In the genomic region with DNA sequence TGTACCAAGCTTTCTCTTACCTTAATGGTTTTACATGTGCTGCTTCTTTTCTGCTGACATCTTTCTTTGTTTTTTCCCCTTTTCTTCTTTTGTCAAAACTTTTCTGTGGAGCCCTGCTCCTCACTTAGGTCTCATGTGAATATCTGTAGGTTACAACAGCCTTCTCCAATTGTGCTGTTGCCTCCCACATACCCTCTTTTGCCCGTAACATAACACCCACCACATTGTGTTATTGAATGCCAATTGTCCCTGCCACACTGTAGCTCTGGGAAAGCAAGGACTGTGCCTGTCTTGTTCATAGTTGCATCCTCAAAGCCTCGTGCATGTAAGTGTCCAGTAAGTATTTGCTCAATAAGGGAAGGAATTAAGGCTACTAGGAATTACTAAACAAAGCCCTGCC, we compare ENCODE assay signal across 28 cellular contexts. TPM values are rescaled to one million over a fixed set of nuclear protein-coding genes. Genes with fewer than 3 reads are reported as not detected.
DNase-seq lines count a peak whose midpoint lies in the region; ATAC-seq, FAIRE-seq and TF ChIP-seq lines count a peak whose summit lies in the region.
"Had no signal": no experiment of that assay in that cellular context is flagged by ENCODE, and none has a peak within 500 bp of the region (broad histone marks: within the 10 kb centered on the region; RNA-seq: fewer than 3 reads in every experiment).

No MANE protein-coding gene starts in this region.

- peaks cover 23% of the 10 kb centered on the region for H3K27me3 ChIP-seq in IMR-90 (ENCODE audit: control insufficient read depth, insufficient read depth, low read length)
- no peaks in the 10 kb centered on the region for H3K27me3 ChIP-seq in H1 (replicated peaks in 1 of 4; ENCODE audit: control insufficient read depth in 3 of 4, extremely low read depth in 1 of 4, insufficient read depth in 3 of 4, low read length in 3 of 4)
- H3K27me3 ChIP-seq: BE2C, BLaER1 had no signal

- no peak overlapping the region for H3K23ac ChIP-seq in IMR-90 (ENCODE audit: low read depth, low read length)
- no peak overlapping the region for H3K23ac ChIP-seq in H1 (ENCODE audit: insufficient read length)

- intact Hi-C loops in IMR-90 (cut with micrococcal nuclease), result no loop called here

- H3K9me3 ChIP-seq in IMR-90 (ENCODE audit: control insufficient read depth, insufficient read depth, low read length) (no peaks in the 10 kb centered on the region), H1 (ENCODE audit: insufficient read depth in 2 of 2, low read depth in 1 of 2, low read length in 1 of 2) (no peaks in the 10 kb centered on the region)
- H3K9me3 ChIP-seq: A549, BE2C, BLaER1 had no signal

- H3K14ac ChIP-seq in IMR-90 (replicated peaks; ENCODE audit: low read depth, low read length) (no peak overlapping the region), H1 (ENCODE audit: insufficient read length) (no peak overlapping the region)

- no peak overlapping the region for H4K91ac ChIP-seq in IMR-90 (ENCODE audit: insufficient read depth, low read depth, low read length)
- H4K91ac ChIP-seq in H1 (replicated peaks; ENCODE audit: insufficient read length, low read length), result no peak overlapping the region

- peak; percentile 7 for DNase-seq in NCI-H2107 treated with DMSO at 0.1 percent for 48 hours (lab: John Stamatoyannopoulos, UW; ENCODE audit: unreplicated experiment)
- DNase-seq in NCI-H2107 (lab: John Stamatoyannopoulos, UW), result no peak
- peak; percentile 21 for DNase-seq in Ammon's horn (ENCODE audit: low spot score)
- no peak for DNase-seq in IMR-90
- no peak for DNase-seq in H1 (ENCODE audit: low read depth in 1 of 2, low spot score in 2 of 2)
- DNase-seq in NCI-H128 (lab: John Stamatoyannopoulos, UW; ENCODE audit: unreplicated experiment), result no peak
- DNase-seq in stimulated activated naive B cell treated with anti-CD40 and anti-IgM and Interleukin-4, amounts not matched to agents 10 μg/mL and 1 μg/mL and 100 μg/mL, for 72 hours, result no peak
- DNase-seq: AML-193; BE2C; C1 segment of cervical spinal cord; CD4-positive, alpha-beta memory T cell; CD4-positive, CD25-positive, alpha-beta regulatory T cell; CD8-positive, alpha-beta memory T cell; COR-L47; DMS 273 treated with DMSO at 0.1 percent for 48 hours; DMS153; DMS53; DMS79; DND-41; EL; GDM1 had no signal

- no peak overlapping the region for H2BK120ac ChIP-seq in IMR-90 (ENCODE audit: low read depth, low read length)
- no peak overlapping the region for H2BK120ac ChIP-seq in H1 (replicated peaks; ENCODE audit: low read depth, low read length)

- no peak overlapping the region for H2BK20ac ChIP-seq in IMR-90 (ENCODE audit: low read depth, low read length)
- no peak overlapping the region for H2BK20ac ChIP-seq in H1 (ENCODE audit: low read length)

- no peak for TF ChIP-seq CTCF in IMR-90 (conservative IDR thresholded peaks at IDR 0.05; ENCODE audit: low read depth, low read length)
- no peak for TF ChIP-seq CTCF in H1 (IDR thresholded peaks at IDR 0.05; ENCODE audit: control extremely low read depth in 1 of 3, insufficient read depth in 1 of 3, low read depth in 1 of 3, low read length in 3 of 3)

- no TSS peak for BruUV-seq in IMR-90 (replicated peaks; lab: Mats Ljungman, UMichigan)

- H3K56ac ChIP-seq in IMR-90 (ENCODE audit: extremely low read depth, insufficient read depth, low read length) (no peak overlapping the region), H1 (replicated peaks; ENCODE audit: insufficient read length, low read depth, low read length) (no peak overlapping the region)

- WGBS in IMR-90 (ENCODE audit: extremely low coverage in 2 of 2, insufficient read length in 1 of 2), 2 experiments, result 33% methylated on average over 1 of the region's 2 CpGs; no CpG with 5 or more reads in 1 of the 2 experiments
- WGBS in H1 (ENCODE audit: extremely low coverage in 1 of 2, insufficient coverage in 1 of 2, insufficient read length in 1 of 2, insufficient replicate concordance in 2 of 2, low coverage in 1 of 2, low lambda C conversion rate in 2 of 2, missing lambda C conversion rate in 1 of 2), 2 experiments, result 82% methylated on average over 2 of the region's 2 CpGs; no CpG with 5 or more reads in 1 of the 2 experiments

- no peak overlapping the region for H4K8ac ChIP-seq in IMR-90 (ENCODE audit: low read depth in 2 of 2, low read length in 2 of 2)
- H4K8ac ChIP-seq in H1 (ENCODE audit: extremely low read depth, insufficient read depth, low read length), result no peak overlapping the region

- H3K18ac ChIP-seq in IMR-90 (ENCODE audit: low read depth, low read length) (no peak overlapping the region), H1 (ENCODE audit: extremely low read depth, low read length) (no peak overlapping the region)

- no peaks in the 10 kb centered on the region for H3K9me1 ChIP-seq in IMR-90 (ENCODE audit: insufficient read depth, low read length)

- no peak overlapping the region for H3K4me3 Mint-ChIP-seq in stimulated activated naive B cell treated with anti-CD40 and anti-IgM and Interleukin-4, amounts not matched to agents 10 μg/mL and 1 μg/mL and 100 μg/mL, for 72 hours
- H3K4me3 Mint-ChIP-seq: CD14-positive monocyte; CD4-positive, CD25-positive, alpha-beta regulatory T cell; CD8-positive, alpha-beta memory T cell had no signal

- CTCF ChIA-PET in IMR-90 (lab: Yijun Ruan, JAX), result interaction anchor here (0.6 kb wide), 1 partner anchor 214 kb away, joined by 4 read pairs; no protein-coding TSS in a partner anchor
- CTCF ChIA-PET in H1 (lab: Charles Lee; ENCODE audit: partially characterized antibody), result interaction anchor here (0.8 to 0.9 kb wide), 2 partner anchors 10 to 552 kb away, joined by 3 read pairs; no protein-coding TSS in a partner anchor

- POLR2A ChIA-PET in IMR-90 (lab: Charles Lee; ENCODE audit: unreplicated experiment), result no interaction called here
- POLR2A ChIA-PET in H1 (lab: Charles Lee; ENCODE audit: partially characterized antibody), result no interaction called here

- H3K4me3 ChIP-seq in IMR-90 (ENCODE audit: insufficient read depth, low read depth, low read length) (no peak overlapping the region), H1 (ENCODE audit: extremely low read depth in 1 of 4, insufficient read depth in 2 of 4, low read depth in 3 of 4, low read length in 4 of 4) (no peak overlapping the region)
- H3K4me3 ChIP-seq: A549, BLaER1, GM12878 had no signal

- H3K4me1 Mint-ChIP-seq in stimulated activated naive B cell treated with anti-CD40 and anti-IgM and Interleukin-4, amounts not matched to agents 10 μg/mL and 1 μg/mL and 100 μg/mL, for 72 hours, result no peaks in the 10 kb centered on the region
- H3K4me1 Mint-ChIP-seq: CD14-positive monocyte; CD4-positive, alpha-beta memory T cell; CD4-positive, CD25-positive, alpha-beta regulatory T cell; CD8-positive, alpha-beta memory T cell had no signal

- TF ChIP-seq EP300 in H1 (IDR thresholded peaks at IDR 0.05; ENCODE audit: borderline replicate concordance in 1 of 2, low read depth in 2 of 2, low read length in 2 of 2), result no peak

- no peak overlapping the region for H3K27ac Mint-ChIP-seq in stimulated activated naive B cell treated with anti-CD40 and anti-IgM and Interleukin-4, amounts not matched to agents 10 μg/mL and 1 μg/mL and 100 μg/mL, for 72 hours
- H3K27ac Mint-ChIP-seq: CD14-positive monocyte; CD4-positive, alpha-beta memory T cell; CD4-positive, CD25-positive, alpha-beta regulatory T cell; CD8-positive, alpha-beta memory T cell had no signal

- H3K4me2 ChIP-seq in IMR-90 (ENCODE audit: low read depth, low read length), result no peak overlapping the region
- no peak overlapping the region for H3K4me2 ChIP-seq in H1 (ENCODE audit: insufficient read depth in 1 of 2, low read depth in 2 of 2, low read length in 2 of 2)
- H3K4me2 ChIP-seq: A549, BLaER1 had no signal

- H2BK5ac ChIP-seq in IMR-90 (ENCODE audit: low read depth, low read length, poor library complexity, severe bottlenecking), result no peak overlapping the region
- H2BK5ac ChIP-seq in H1 (ENCODE audit: low read depth, low read length), result no peak overlapping the region

- no peaks in the 10 kb centered on the region for H3K23me2 ChIP-seq in H1 (ENCODE audit: low read depth, low read length)

- peaks cover 0 to 4% of the 10 kb centered on the region in 2 donors for H3K9me3 Mint-ChIP-seq in stimulated activated naive B cell treated with anti-CD40 and anti-IgM and Interleukin-4, amounts not matched to agents 10 μg/mL and 1 μg/mL and 100 μg/mL, for 72 hours
- H3K9me3 Mint-ChIP-seq: CD4-positive, alpha-beta memory T cell; CD4-positive, CD25-positive, alpha-beta regulatory T cell; CD8-positive, alpha-beta memory T cell had no signal

- TF ChIP-seq POLR2A in IMR-90 (IDR thresholded peaks at IDR 0.05; ENCODE audit: low read depth, low read length) (no peak), H1 (IDR thresholded peaks at IDR 0.05; ENCODE audit: control extremely low read depth in 1 of 2, low read depth in 2 of 2, low read length in 2 of 2) (no peak)

- no peak overlapping the region for H3K4ac ChIP-seq in IMR-90 (ENCODE audit: low read depth, low read length)
- no peak overlapping the region for H3K4ac ChIP-seq in H1 (replicated peaks; ENCODE audit: insufficient read length, low read depth, low read length)

- no peaks in the 10 kb centered on the region for H3K79me2 ChIP-seq in H1 (ENCODE audit: control insufficient read depth in 1 of 2, insufficient read depth in 2 of 2, low read length in 2 of 2)

- no peak for ATAC-seq in IMR-90 (ENCODE audit: low read depth)
- no peak for ATAC-seq in stimulated activated naive B cell treated with anti-CD40 and anti-IgM and Interleukin-4, amounts not matched to agents 10 μg/mL and 1 μg/mL and 100 μg/mL, for 72 hours (replicated peaks)
- ATAC-seq: A549, GM12878 had no signal

- H3K36me3 ChIP-seq in IMR-90 (ENCODE audit: control insufficient read depth, insufficient read depth, low read length), result no peaks in the 10 kb centered on the region
- H3K36me3 ChIP-seq in H1 (ENCODE audit: control insufficient read depth in 2 of 4, insufficient read depth in 4 of 4, low read length in 3 of 4), result no peaks in the 10 kb centered on the region
- H3K36me3 ChIP-seq: BE2C, BLaER1 had no signal

- no peak overlapping the region for H4K5ac ChIP-seq in IMR-90 (ENCODE audit: low read depth, low read length)
- no peak overlapping the region for H4K5ac ChIP-seq in H1 (ENCODE audit: insufficient read length, low read depth, low read length)

- H2BK12ac ChIP-seq in H1 (ENCODE audit: low read depth, low read length), result no peak overlapping the region

- no peak overlapping the region for H3K27ac ChIP-seq in IMR-90 (ENCODE audit: insufficient read depth, low read length)
- no peak overlapping the region for H3K27ac ChIP-seq in H1 (ENCODE audit: low read depth, low read length)
- H3K27ac ChIP-seq: 22Rv1, A549, BLaER1 had no signal

- H3K27me3 Mint-ChIP-seq in stimulated activated naive B cell treated with anti-CD40 and anti-IgM and Interleukin-4, amounts not matched to agents 10 μg/mL and 1 μg/mL and 100 μg/mL, for 72 hours, result peaks cover 15 to 19% of the 10 kb centered on the region in 2 donors

- no peaks in the 10 kb centered on the region for H3K36me3 Mint-ChIP-seq in stimulated activated naive B cell treated with anti-CD40 and anti-IgM and Interleukin-4, amounts not matched to agents 10 μg/mL and 1 μg/mL and 100 μg/mL, for 72 hours
- H3K36me3 Mint-ChIP-seq: CD14-positive monocyte; CD4-positive, alpha-beta memory T cell; CD4-positive, CD25-positive, alpha-beta regulatory T cell had no signal

- H3K79me1 ChIP-seq in IMR-90 (ENCODE audit: low read depth in 1 of 2, low read length in 2 of 2) (no peaks in the 10 kb centered on the region), H1 (ENCODE audit: low read depth, low read length) (no peaks in the 10 kb centered on the region)

- no peak for FAIRE-seq in H1 (lab: Jason Lieb, UNC)
- FAIRE-seq: A549, GM12878, GM12892, GM18507 had no signal

- H3K9ac ChIP-seq in IMR-90 (ENCODE audit: low read depth, low read length) (no peak overlapping the region), H1 (replicated peaks in 1 of 4; ENCODE audit: extremely low read depth in 1 of 4, low read depth in 3 of 4, low read length in 3 of 4) (no peak overlapping the region)
- H3K9ac ChIP-seq: BLaER1 had no signal

- TF ChIP-seq RAD21 in IMR-90 (IDR thresholded peaks at IDR 0.05; ENCODE audit: low read length) (no peak), H1 (IDR thresholded peaks at IDR 0.05 in 1 of 2, conservative IDR thresholded peaks at IDR 0.05 in 1 of 2; ENCODE audit: low read depth in 2 of 2, low read length in 2 of 2) (no peak)

- in situ Hi-C loops in IMR-90 (cut with MboI; ENCODE audit: low sequenced_read_pairs), result no loop called here

- H2BK15ac ChIP-seq in IMR-90 (ENCODE audit: low read depth, low read length) (no peak overlapping the region), H1 (ENCODE audit: low read length) (no peak overlapping the region)

- no peak overlapping the region for H2AK5ac ChIP-seq in IMR-90 (ENCODE audit: low read depth, low read length)
- H2AK5ac ChIP-seq in H1 (ENCODE audit: low read depth, low read length), result no peak overlapping the region

- H2AFZ ChIP-seq in IMR-90 (replicated peaks; ENCODE audit: low read length, poor library complexity) (peak overlapping the region; percentile 33), H1 (ENCODE audit: low read length) (peak overlapping the region; percentile 66; the same call in 1 of the 2 replicates)

- H2AK9ac ChIP-seq in IMR-90 (replicated peaks; ENCODE audit: low read depth, low read length, poor library complexity), result no peak overlapping the region

- H3K4me1 ChIP-seq in IMR-90 (ENCODE audit: control insufficient read depth, insufficient read depth, low read length) (no peaks in the 10 kb centered on the region), H1 (replicated peaks in 1 of 4; ENCODE audit: control insufficient read depth in 3 of 4, insufficient read depth in 4 of 4, low read length in 3 of 4) (0 out of 7 replicates have a peak, but pooled peaks cover 0 to 2% (median 0%) of the 10 kb centered on the region in 4 experiments)
- H3K4me1 ChIP-seq: A549, BE2C, BLaER1 had no signal

- dilution Hi-C loops in IMR-90 (cut with HindIII; ENCODE audit: low sequenced_read_pairs, unreplicated experiment), result no loop called here

- H4K20me1 ChIP-seq in IMR-90 (ENCODE audit: insufficient read depth, low read length), result no peaks in the 10 kb centered on the region
- no peaks in the 10 kb centered on the region for H4K20me1 ChIP-seq in H1 (replicated peaks in 1 of 2; ENCODE audit: control insufficient read depth in 1 of 2, insufficient read depth in 2 of 2, low read length in 2 of 2)
- H4K20me1 ChIP-seq: BLaER1 had no signal

RNA-seq across cellular contexts. Expression of a gene that starts 46.3 kb away (rescaled TPM):
- total RNA-seq in IMR-90 (2012; rRNA removed), result 19.4 and 30.0 TPM in 2 replicates
- 13.6 and 15.2 TPM in 2 replicates for polyA plus RNA-seq in IMR-90 (2012; rRNA removed)
- polyA plus RNA-seq in IMR-90 (2012; cell fraction: cytosol; rRNA removed), result 5.0 and 7.1 TPM in 2 replicates
- 2.6 and 20.5 TPM in 2 replicates for polyA plus RNA-seq in IMR-90 (2012; cell fraction: nucleus; rRNA removed; ENCODE audit: low replicate concordance)
- total RNA-seq in H1 (2021; fragmentation: NEBNext Ultra II Directional; extraction: Animal tissue kit (Norgen Biotek cat#: 25700)), result 33.6 and 36.4 TPM in 2 replicates
- polyA plus RNA-seq in H1 (2011; rRNA removed), result 4.2 and 6.0 TPM in 2 replicates
- 6.1 TPM for polyA plus RNA-seq in H1 (2011; cell fraction: cytosol; rRNA removed)
- 10.5 TPM for polyA plus RNA-seq in H1 (2011; cell fraction: nucleus; rRNA removed)
- polyA plus RNA-seq in H1 (2012, experiment 1 of 2), result 4.2 to 13.6 TPM (median 6.3 TPM) in 4 replicates
- polyA plus RNA-seq in H1 (2012, experiment 2 of 2), result 0.54 TPM
- polyA plus RNA-seq in H1 (2013, experiment 1 of 2), result 9.5 TPM
- 8.4 TPM for polyA plus RNA-seq in H1 (2013, experiment 2 of 2)
- polyA minus RNA-seq in H1 (2011; rRNA and poly(A)+ RNA removed), result 14.4 and 15.3 TPM in 2 replicates
- polyA minus RNA-seq in H1 (2011; cell fraction: cytosol; rRNA and poly(A)+ RNA removed), result 8.5 TPM
- 44.6 TPM for polyA minus RNA-seq in H1 (2011; cell fraction: nucleus; rRNA and poly(A)+ RNA removed)

Comparison
In these comparisons a context has a peak if more than half of its experiments do, and no peak if none do; other contexts are left out.
1. DNase-seq: peak in NCI-H2107 treated with DMSO at 0.1 percent for 48 hours (single experiment) and Ammon's horn (single experiment); none in NCI-H2107 (single experiment), IMR-90 (single experiment), H1 (0 of 2), NCI-H128 (single experiment) and stimulated activated naive B cell treated with anti-CD40 and anti-IgM and Interleukin-4, amounts not matched to agents 10 μg/mL and 1 μg/mL and 100 μg/mL, for 72 hours (single experiment).